8 cellular contexts compared by ENCODE assay signal in genomic region chr3:143971367-143972154, GRCh38. TPM values are rescaled to one million over a fixed set of nuclear protein-coding genes. Genes with fewer than 3 reads are reported as not detected.
DNase-seq lines count a peak whose midpoint lies in the region; ATAC-seq and TF ChIP-seq lines count a peak whose summit lies in the region.

Gene DIPK2A (plus strand): TSS chr3:143971823. CDS start chr3:143972333, 510 bp downstream.

- TF ChIP-seq CTCF in GM13976 (IDR thresholded peaks at IDR 0.05; ENCODE audit: borderline replicate concordance, control extremely low read depth, extremely low read depth, insufficient read depth, missing control alignments) (no peak), cardiac muscle cell (IDR thresholded peaks at IDR 0.05; ENCODE audit: low read depth, low read length) (no peak), parathyroid adenoma (IDR thresholded peaks at IDR 0.05) (no peak), tibial artery (IDR thresholded peaks at IDR 0.05) (peak in 1 of 2 experiments; percentile 5)

- H3K9ac ChIP-seq in adipocyte (ENCODE audit: low read length) (peak within 1 kb of the TSS; percentile 92), parathyroid adenoma (peak within 1 kb of the TSS; percentile 92)

- H3K4me1 ChIP-seq in adipocyte (ENCODE audit: control insufficient read depth, insufficient read depth, low read length) (peaks cover 18% of the 10 kb centered on the region), cardiac muscle cell (ENCODE audit: low read depth) (peaks cover 24% of the 10 kb centered on the region), parathyroid adenoma (peaks cover 4% of the 10 kb centered on the region), tibial artery (peaks cover 0 to 20% (median 4%) of the 10 kb centered on the region in 4 donors)

- peak; percentile 54 for ATAC-seq in HG02852 (IDR thresholded peaks at IDR 0.05; ENCODE audit: unreplicated experiment)

- no peaks in the 10 kb centered on the region for H3K27me3 ChIP-seq in adipocyte (replicated peaks; ENCODE audit: control insufficient read depth, insufficient read depth, low read length)
- no peaks in the 10 kb centered on the region for H3K27me3 ChIP-seq in cardiac muscle cell
- H3K27me3 ChIP-seq in parathyroid adenoma (ENCODE audit: control insufficient read depth, insufficient read depth, low read length) = no peaks in the 10 kb centered on the region
- no peaks in the 10 kb centered on the region for H3K27me3 ChIP-seq in tibial artery

- H3K4me2 ChIP-seq in parathyroid adenoma (ENCODE audit: low read length) = peak within 1 kb of the TSS; percentile 94

- no peaks in the 10 kb centered on the region for H3K36me3 ChIP-seq in adipocyte (ENCODE audit: control insufficient read depth, insufficient read depth, low read length, severe bottlenecking)
- H3K36me3 ChIP-seq in cardiac muscle cell = no peaks in the 10 kb centered on the region
- H3K36me3 ChIP-seq in parathyroid adenoma (ENCODE audit: control insufficient read depth, insufficient read depth, low read length) = no peaks in the 10 kb centered on the region
- no peaks in the 10 kb centered on the region for H3K36me3 ChIP-seq in tibial artery

- intact Hi-C loops in tibial artery (cut with DNase I; ENCODE audit: low total_unique reads) = no loop called here

- H3K79me2 ChIP-seq in parathyroid adenoma = peaks cover 9% of the 10 kb centered on the region

- peak within 1 kb of the TSS; percentile 96 for H3K27ac ChIP-seq in cardiac muscle cell
- peak within 1 kb of the TSS; percentile 99 for H3K27ac ChIP-seq in parathyroid adenoma
- peak within 1 kb of the TSS; percentile 98 to 99 for H3K27ac ChIP-seq in tibial artery

- no peaks in the 10 kb centered on the region for H3K9me3 ChIP-seq in adipocyte (ENCODE audit: control insufficient read depth, low read length)
- no peaks in the 10 kb centered on the region for H3K9me3 ChIP-seq in cardiac muscle cell (ENCODE audit: low read depth)
- no peaks in the 10 kb centered on the region for H3K9me3 ChIP-seq in parathyroid adenoma (ENCODE audit: control insufficient read depth, low read length)
- H3K9me3 ChIP-seq in tibial artery = no peaks in the 10 kb centered on the region

- in situ Hi-C loops in GM13976 (cut with MboI; ENCODE audit: low sequenced_read_pairs, unreplicated experiment) = no loop called here

- DNase-seq in GM13976 (ENCODE audit: low spot score) (peak; percentile 91), NCI-H1436 treated with DMSO at 0.1 percent for 48 hours (lab: John Stamatoyannopoulos, UW) (peak; percentile 93), T follicular helper cell (ENCODE audit: low read depth) (peak; percentile 89), adipocyte (ENCODE audit: low read depth) (peak; percentile 98), cardiac muscle cell (ENCODE audit: low read depth in 1 of 2, low spot score in 1 of 2) (peak; percentile 94 to 98), tibial artery (peak; percentile 97 to 98)

- H3K4me3 ChIP-seq in adipocyte (ENCODE audit: low read length) = peak within 1 kb of the TSS; percentile 95
- H3K4me3 ChIP-seq in cardiac muscle cell = peak within 1 kb of the TSS; percentile 75
- peak within 1 kb of the TSS; percentile 89 for H3K4me3 ChIP-seq in parathyroid adenoma (ENCODE audit: low read depth, low read length)
- H3K4me3 ChIP-seq in tibial artery = peak within 1 kb of the TSS; percentile 94

- peak within 1 kb of the TSS; percentile 94 for H2AFZ ChIP-seq in parathyroid adenoma

RNA-seq across cellular contexts. Expression of gene DIPK2A, which starts in this region (rescaled TPM):
- 42.7 and 71.6 TPM in 2 replicates for total RNA-seq in cardiac muscle cell
- polyA plus RNA-seq in cardiac muscle cell = 21.1 TPM in 2 replicates

Comparison
In these comparisons a context has a peak if more than half of its experiments do, and no peak if none do; other contexts are left out.
1. Peak in every context shown above with its lines: DNase-seq, ATAC-seq, H3K4me3 ChIP-seq and H3K27ac ChIP-seq.